In genomic region chr4:142743071-142743825, GRCh38 we compare ENCODE assay signal across 18 cellular contexts.
DNase-seq lines count a peak whose midpoint lies in the region; ATAC-seq and TF ChIP-seq lines count a peak whose summit lies in the region.
"Had no signal": no experiment of that assay in that cellular context is flagged by ENCODE, and none has a peak within 500 bp of the region (broad histone marks: within the 10 kb centered on the region; RNA-seq: fewer than 3 reads in every experiment).

No MANE protein-coding gene starts in this region.

- H3K4me1 Mint-ChIP-seq in stimulated activated naive B cell treated with anti-CD40 and anti-IgM and Interleukin-4, amounts not matched to agents 10 μg/mL and 1 μg/mL and 100 μg/mL, for 72 hours: no peaks in the 10 kb centered on the region
- H3K4me1 Mint-ChIP-seq: brain; nephron progenitor cell; stimulated activated naive CD8-positive, alpha-beta T cell treated with anti-CD3 and anti-CD28 coated beads, Interleukin-15, amount 100 ng/mL, for 72 hours had no signal

- no peaks in the 10 kb centered on the region for H3K9me3 ChIP-seq in right atrium auricular region
- no peaks in the 10 kb centered on the region for H3K9me3 ChIP-seq in right cardiac atrium (ENCODE audit: control insufficient read depth, low read length)
- H3K9me3 ChIP-seq in aorta (ENCODE audit: control insufficient read depth, low read length): no peaks in the 10 kb centered on the region
- H3K9me3 ChIP-seq: vagina had no signal

- no peak overlapping the region for H3K4me3 ChIP-seq in right atrium auricular region
- H3K4me3 ChIP-seq in brain microvascular endothelial cell (ENCODE audit: low read depth, low read length): no peak overlapping the region
- no peak overlapping the region for H3K4me3 ChIP-seq in right cardiac atrium (ENCODE audit: low read length)
- no peak overlapping the region for H3K4me3 ChIP-seq in aorta (ENCODE audit: low read length in 2 of 2)
- H3K4me3 ChIP-seq: K562, SK-N-MC, vagina had no signal

- DNase-seq in left cardiac atrium: no peak
- DNase-seq in right atrium auricular region (ENCODE audit: low spot score): no peak
- DNase-seq in brain microvascular endothelial cell: peak; percentile 58
- DNase-seq in right cardiac atrium: no peak
- no peak for DNase-seq in aorta
- DNase-seq in posterior vena cava (ENCODE audit: low spot score): no peak
- DNase-seq in NCI-H187 (lab: John Stamatoyannopoulos, UW): no peak
- DNase-seq in stimulated activated naive B cell treated with anti-CD40 and anti-IgM and Interleukin-4, amounts not matched to agents 10 μg/mL and 1 μg/mL and 100 μg/mL, for 72 hours: no peak
- DNase-seq: activated CD8-positive, alpha-beta T cell treated with anti-CD3 and anti-CD28 coated beads, Interleukin-2, amount 10 ng/mL, durations not matched to agents 7 days and 5 days; effector memory CD4-positive, alpha-beta T cell; GOT3; NCI-H2227 treated with DMSO at 0.1 percent for 48 hours; nephron progenitor cell; stimulated activated naive CD8-positive, alpha-beta T cell treated with anti-CD3 and anti-CD28 coated beads, Interleukin-15, amount 100 ng/mL, for 72 hours had no signal

- H3K27me3 ChIP-seq in right atrium auricular region: no peaks in the 10 kb centered on the region
- H3K27me3 ChIP-seq in brain microvascular endothelial cell (replicated peaks): no peaks in the 10 kb centered on the region
- H3K27me3 ChIP-seq in right cardiac atrium (ENCODE audit: control insufficient read depth, insufficient read depth): no peaks in the 10 kb centered on the region
- H3K27me3 ChIP-seq in aorta (ENCODE audit: control insufficient read depth in 1 of 2, insufficient read depth in 2 of 2, low read length in 1 of 2): no peaks in the 10 kb centered on the region
- H3K27me3 ChIP-seq: vagina had no signal

- H3K36me3 ChIP-seq in right atrium auricular region: no peaks in the 10 kb centered on the region
- no peaks in the 10 kb centered on the region for H3K36me3 ChIP-seq in brain microvascular endothelial cell (replicated peaks)
- no peaks in the 10 kb centered on the region for H3K36me3 ChIP-seq in aorta (ENCODE audit: control insufficient read depth in 1 of 2, insufficient read depth in 2 of 2, low read length in 1 of 2)
- H3K36me3 ChIP-seq: vagina had no signal

- in situ Hi-C loops in brain microvascular endothelial cell (cut with HindIII; ENCODE audit: low pct_ligation_motif_present, low sequenced_read_pairs): no loop called here

- H3K27ac ChIP-seq in right atrium auricular region (no peak overlapping the region), brain microvascular endothelial cell (no peak overlapping the region), right cardiac atrium (ENCODE audit: low read length) (no peak overlapping the region), aorta (ENCODE audit: low read depth in 1 of 2, low read length in 2 of 2) (no peak overlapping the region)
- H3K27ac ChIP-seq: SK-N-MC, vagina had no signal

- H3K9me3 Mint-ChIP-seq in stimulated activated naive B cell treated with anti-CD40 and anti-IgM and Interleukin-4, amounts not matched to agents 10 μg/mL and 1 μg/mL and 100 μg/mL, for 72 hours: peaks cover 11 to 22% of the 10 kb centered on the region in 2 donors

- H3K4me1 ChIP-seq in right atrium auricular region (no peaks in the 10 kb centered on the region), right cardiac atrium (ENCODE audit: control insufficient read depth, insufficient read depth, low read length) (no peaks in the 10 kb centered on the region), aorta (ENCODE audit: control insufficient read depth in 1 of 2, insufficient read depth in 2 of 2, low read length in 2 of 2) (peaks cover 0 to 3% of the 10 kb centered on the region in 2 donors)
- H3K4me1 ChIP-seq: vagina had no signal

- peak; percentile 57 to 85 for ATAC-seq in left cardiac atrium
- peak; percentile 88 to 97 for ATAC-seq in right cardiac atrium
- ATAC-seq in aorta (ENCODE audit: low FRiP score): peak; percentile 66
- no peak for ATAC-seq in stimulated activated naive B cell treated with anti-CD40 and anti-IgM and Interleukin-4, amounts not matched to agents 10 μg/mL and 1 μg/mL and 100 μg/mL, for 72 hours (replicated peaks)
- ATAC-seq: activated CD8-positive, alpha-beta T cell treated with anti-CD3 and anti-CD28 coated beads, Interleukin-2, amount 10 ng/mL, durations not matched to agents 7 days and 5 days; K562; stimulated activated naive CD8-positive, alpha-beta T cell treated with anti-CD3 and anti-CD28 coated beads, Interleukin-15, amount 100 ng/mL, for 72 hours had no signal

- H3K27me3 Mint-ChIP-seq in stimulated activated naive B cell treated with anti-CD40 and anti-IgM and Interleukin-4, amounts not matched to agents 10 μg/mL and 1 μg/mL and 100 μg/mL, for 72 hours: no peaks in the 10 kb centered on the region
- H3K27me3 Mint-ChIP-seq: stimulated activated naive CD8-positive, alpha-beta T cell treated with anti-CD3 and anti-CD28 coated beads, Interleukin-15, amount 100 ng/mL, for 72 hours had no signal

- TF ChIP-seq CTCF in right atrium auricular region (IDR thresholded peaks at IDR 0.05): no peak
- TF ChIP-seq CTCF in brain microvascular endothelial cell (IDR thresholded peaks at IDR 0.05; ENCODE audit: low read depth, low read length, missing control alignments): no peak

- H3K36me3 Mint-ChIP-seq in stimulated activated naive B cell treated with anti-CD40 and anti-IgM and Interleukin-4, amounts not matched to agents 10 μg/mL and 1 μg/mL and 100 μg/mL, for 72 hours: no peaks in the 10 kb centered on the region

- H3K4me3 Mint-ChIP-seq in stimulated activated naive B cell treated with anti-CD40 and anti-IgM and Interleukin-4, amounts not matched to agents 10 μg/mL and 1 μg/mL and 100 μg/mL, for 72 hours: no peak overlapping the region
- H3K4me3 Mint-ChIP-seq: activated CD8-positive, alpha-beta T cell treated with anti-CD3 and anti-CD28 coated beads, Interleukin-2, amount 10 ng/mL, durations not matched to agents 7 days and 5 days; brain; nephron progenitor cell; stimulated activated naive CD8-positive, alpha-beta T cell treated with anti-CD3 and anti-CD28 coated beads, Interleukin-15, amount 100 ng/mL, for 72 hours had no signal

- intact Hi-C loops in left cardiac atrium (cut with DNase I): no loop called here
- intact Hi-C loops in right cardiac atrium (cut with DNase I): no loop called here
- intact Hi-C loops in aorta (cut with DNase I): no loop called here
- intact Hi-C loops in posterior vena cava (cut with DNase I): no loop called here

- no peak overlapping the region for H3K27ac Mint-ChIP-seq in stimulated activated naive B cell treated with anti-CD40 and anti-IgM and Interleukin-4, amounts not matched to agents 10 μg/mL and 1 μg/mL and 100 μg/mL, for 72 hours
- H3K27ac Mint-ChIP-seq: activated CD8-positive, alpha-beta T cell treated with anti-CD3 and anti-CD28 coated beads, Interleukin-2, amount 10 ng/mL, durations not matched to agents 7 days and 5 days; brain; nephron progenitor cell; stimulated activated naive CD8-positive, alpha-beta T cell treated with anti-CD3 and anti-CD28 coated beads, Interleukin-15, amount 100 ng/mL, for 72 hours had no signal

Comparison
In these comparisons a context has a peak if more than half of its experiments do, and no peak if none do; other contexts are left out.
1. ATAC-seq: peak in left cardiac atrium (2 of 2), right cardiac atrium (2 of 2) and aorta (single experiment); none in stimulated activated naive B cell treated with anti-CD40 and anti-IgM and Interleukin-4, amounts not matched to agents 10 μg/mL and 1 μg/mL and 100 μg/mL, for 72 hours (0 of 2).